40 cellular contexts compared by ENCODE assay signal in genomic region chr16:55322327-55322726, GRCh38. TPM values are rescaled to one million over a fixed set of nuclear protein-coding genes. Genes with fewer than 3 reads are reported as not detected.
"Had no signal": no experiment of that assay in that cellular context is flagged by ENCODE, and none has a peak within 500 bp of the region (broad histone marks: within the 10 kb centered on the region; RNA-seq: fewer than 3 reads in every experiment).

No MANE protein-coding gene starts in this region.

- H3K4me3 Mint-ChIP-seq: activated CD4-positive, alpha-beta memory T cell treated with anti-CD3 and anti-CD28 coated beads, Interleukin-2, amount 10 ng/mL, durations not matched to agents 7 days and 5 days; activated CD4-positive, alpha-beta T cell treated with anti-CD3 and anti-CD28 coated beads for 36 hours; activated CD4-positive, alpha-beta T cell treated with anti-CD3 and anti-CD28 coated beads, Interleukin-2, amount 10 ng/mL, durations not matched to agents 7 days and 5 days; activated CD8-positive, alpha-beta memory T cell treated with anti-CD3 and anti-CD28 coated beads, Interleukin-2, amount 10 ng/mL, durations not matched to agents 7 days and 5 days; activated CD8-positive, alpha-beta T cell treated with anti-CD3 and anti-CD28 coated beads, Interleukin-2, amount 10 ng/mL, durations not matched to agents 7 days and 5 days; activated naive CD4-positive, alpha-beta T cell treated with anti-CD3 and anti-CD28 coated beads, Interleukin-2, amount 10 ng/mL, durations not matched to agents 7 days and 5 days; activated naive CD4-positive, alpha-beta T cell treated with anti-CD3 and anti-CD28 coated beads, Interleukin-2, amount 50 U/mL, for 24 hours; activated naive CD8-positive, alpha-beta T cell; activated naive CD8-positive, alpha-beta T cell treated with anti-CD3 and anti-CD28 coated beads, Interleukin-2, amount 10 ng/mL, durations not matched to agents 7 days and 5 days; activated naive CD8-positive, alpha-beta T cell treated with anti-CD3 and anti-CD28 coated beads, Interleukin-2, amount 50 U/mL, for 24 hours; activated T-cell treated with anti-CD3 and anti-CD28 coated beads, Interleukin-2, amount 50 U/mL, for 24 hours; central memory CD8-positive, alpha-beta T cell; T-helper 1 cell treated with Interleukin-12 subunit alpha and Interleukin-12 subunit beta and Interleukin-4 antibody, amounts not matched to agents 30 μg/mL and 1 μg/mL, for 36 hours; T-helper 2 cell treated with Interferon-gamma antibody and Interleukin-4, amounts not matched to agents 5 μg/mL and 100 μg/mL, for 36 hours had no signal

- DNase-seq: activated CD4-positive, alpha-beta memory T cell treated with anti-CD3 and anti-CD28 coated beads, Interleukin-2, amount 10 ng/mL, durations not matched to agents 7 days and 5 days; activated CD4-positive, alpha-beta T cell treated with anti-CD3 and anti-CD28 coated beads for 1 hour; activated CD4-positive, alpha-beta T cell treated with anti-CD3 and anti-CD28 coated beads for 36 hours; activated CD4-positive, alpha-beta T cell treated with anti-CD3 and anti-CD28 coated beads for 48 hours; activated CD4-positive, alpha-beta T cell treated with anti-CD3 and anti-CD28 coated beads, Interleukin-2, amount 10 ng/mL, durations not matched to agents 7 days and 5 days; activated CD4-positive, alpha-beta T cell treated with anti-CD3 and anti-CD28 coated beads, Interleukin-2, amount 50 U/mL, for 48 hours; activated CD4-positive, CD25-positive, alpha-beta regulatory T cell; activated CD8-positive, alpha-beta memory T cell treated with anti-CD3 and anti-CD28 coated beads for 24 hours; activated CD8-positive, alpha-beta memory T cell treated with anti-CD3 and anti-CD28 coated beads, Interleukin-2, amount 10 ng/mL, durations not matched to agents 7 days and 5 days; activated CD8-positive, alpha-beta memory T cell treated with anti-CD3 and anti-CD28 coated beads, Interleukin-2, amount 50 U/mL, for 48 hours; activated CD8-positive, alpha-beta T cell treated with anti-CD3 and anti-CD28 coated beads, Interleukin-2, amount 10 ng/mL, durations not matched to agents 7 days and 5 days; activated effector memory CD4-positive, alpha-beta T cell treated with Interleukin-2 at 50 U/mL for 16 hours; activated gamma-delta T cell; activated naive CD4-positive, alpha-beta T cell treated with anti-CD3 and anti-CD28 coated beads, Interleukin-2, amount 10 ng/mL, durations not matched to agents 7 days and 5 days; activated naive CD4-positive, alpha-beta T cell treated with Interleukin-2 at 50 U/mL for 16 hours; activated naive CD8-positive, alpha-beta T cell treated with anti-CD3 and anti-CD28 coated beads, Interleukin-2, amount 10 ng/mL, durations not matched to agents 7 days and 5 days; activated naive CD8-positive, alpha-beta T cell treated with anti-CD3 and anti-CD28 coated beads, Interleukin-2, amount 50 U/mL, for 24 hours; activated T-cell treated with anti-CD3 and anti-CD28 coated beads, Interleukin-2, amount 50 U/mL, for 24 hours; activated T-cell treated with anti-CD3 and anti-CD28 coated beads, Interleukin-2, amount 50 U/mL, for 48 hours; amygdala; anterior cingulate cortex; caudate nucleus; cerebellar nuclear complex; T-helper 2 cell; T-helper 9 cell; WERI-Rb-1 had no signal

- H3K4me3 ChIP-seq: ascending aorta, cardiac muscle cell had no signal

- FAIRE-seq: bronchial epithelial cell, TTC549 had no signal

- H3K36me3 ChIP-seq: ascending aorta, cardiac muscle cell, WERI-Rb-1 had no signal

- H3K36me3 Mint-ChIP-seq: activated CD8-positive, alpha-beta memory T cell treated with anti-CD3 and anti-CD28 coated beads, Interleukin-2, amount 10 ng/mL, durations not matched to agents 7 days and 5 days; activated naive CD4-positive, alpha-beta T cell treated with anti-CD3 and anti-CD28 coated beads, Interleukin-2, amount 10 ng/mL, durations not matched to agents 7 days and 5 days; activated naive CD4-positive, alpha-beta T cell treated with anti-CD3 and anti-CD28 coated beads, Interleukin-2, amount 50 U/mL, for 24 hours; activated naive CD8-positive, alpha-beta T cell; activated naive CD8-positive, alpha-beta T cell treated with anti-CD3 and anti-CD28 coated beads, Interleukin-2, amount 10 ng/mL, durations not matched to agents 7 days and 5 days; brain; WTC11 had no signal

- H3K9me3 ChIP-seq: ascending aorta had no signal

- H3K27ac Mint-ChIP-seq: activated CD4-positive, alpha-beta memory T cell treated with anti-CD3 and anti-CD28 coated beads, Interleukin-2, amount 10 ng/mL, durations not matched to agents 7 days and 5 days; activated CD4-positive, alpha-beta T cell treated with anti-CD3 and anti-CD28 coated beads for 36 hours; activated CD4-positive, alpha-beta T cell treated with anti-CD3 and anti-CD28 coated beads, Interleukin-2, amount 10 ng/mL, durations not matched to agents 7 days and 5 days; activated CD8-positive, alpha-beta memory T cell treated with anti-CD3 and anti-CD28 coated beads, Interleukin-2, amount 10 ng/mL, durations not matched to agents 7 days and 5 days; activated CD8-positive, alpha-beta T cell treated with anti-CD3 and anti-CD28 coated beads, Interleukin-2, amount 10 ng/mL, durations not matched to agents 7 days and 5 days; activated naive CD4-positive, alpha-beta T cell treated with anti-CD3 and anti-CD28 coated beads, Interleukin-2, amount 10 ng/mL, durations not matched to agents 7 days and 5 days; activated naive CD4-positive, alpha-beta T cell treated with anti-CD3 and anti-CD28 coated beads, Interleukin-2, amount 50 U/mL, for 24 hours; activated naive CD8-positive, alpha-beta T cell; activated naive CD8-positive, alpha-beta T cell treated with anti-CD3 and anti-CD28 coated beads, Interleukin-2, amount 10 ng/mL, durations not matched to agents 7 days and 5 days; activated naive CD8-positive, alpha-beta T cell treated with anti-CD3 and anti-CD28 coated beads, Interleukin-2, amount 50 U/mL, for 24 hours; activated T-cell treated with anti-CD3 and anti-CD28 coated beads, Interleukin-2, amount 50 U/mL, for 24 hours; activated T-helper 2 cell treated with anti-CD3 and anti-CD28 coated beads, Interferon-gamma antibody, Interleukin-2, Interleukin-4, amounts not matched to agents 10 μg/mL and 5 μg/mL and 100 μg/mL, durations not matched to agents 14 hours and 24 hours and 36 hours; brain; T-helper 1 cell treated with Interleukin-12 subunit alpha and Interleukin-12 subunit beta and Interleukin-4 antibody, amounts not matched to agents 30 μg/mL and 1 μg/mL, for 36 hours; T-helper 2 cell treated with Interferon-gamma antibody and Interleukin-4, amounts not matched to agents 5 μg/mL and 100 μg/mL, for 36 hours; WTC11 had no signal

- H3K27ac ChIP-seq: ascending aorta, cardiac muscle cell, WERI-Rb-1 had no signal

- H3K4me1 Mint-ChIP-seq: activated CD4-positive, alpha-beta memory T cell treated with anti-CD3 and anti-CD28 coated beads, Interleukin-2, amount 10 ng/mL, durations not matched to agents 7 days and 5 days; activated CD4-positive, alpha-beta T cell treated with anti-CD3 and anti-CD28 coated beads for 36 hours; activated CD4-positive, alpha-beta T cell treated with anti-CD3 and anti-CD28 coated beads, Interleukin-2, amount 10 ng/mL, durations not matched to agents 7 days and 5 days; activated naive CD4-positive, alpha-beta T cell treated with anti-CD3 and anti-CD28 coated beads, Interleukin-2, amount 10 ng/mL, durations not matched to agents 7 days and 5 days; activated naive CD4-positive, alpha-beta T cell treated with anti-CD3 and anti-CD28 coated beads, Interleukin-2, amount 50 U/mL, for 24 hours; activated naive CD8-positive, alpha-beta T cell treated with anti-CD3 and anti-CD28 coated beads, Interleukin-2, amount 10 ng/mL, durations not matched to agents 7 days and 5 days; activated naive CD8-positive, alpha-beta T cell treated with anti-CD3 and anti-CD28 coated beads, Interleukin-2, amount 50 U/mL, for 24 hours; central memory CD8-positive, alpha-beta T cell had no signal

- H3K9me3 Mint-ChIP-seq: activated CD4-positive, alpha-beta memory T cell treated with anti-CD3 and anti-CD28 coated beads, Interleukin-2, amount 10 ng/mL, durations not matched to agents 7 days and 5 days; activated CD4-positive, alpha-beta T cell treated with anti-CD3 and anti-CD28 coated beads, Interleukin-2, amount 10 ng/mL, durations not matched to agents 7 days and 5 days; activated naive CD4-positive, alpha-beta T cell treated with anti-CD3 and anti-CD28 coated beads, Interleukin-2, amount 10 ng/mL, durations not matched to agents 7 days and 5 days; activated naive CD4-positive, alpha-beta T cell treated with anti-CD3 and anti-CD28 coated beads, Interleukin-2, amount 50 U/mL, for 24 hours; activated naive CD8-positive, alpha-beta T cell treated with anti-CD3 and anti-CD28 coated beads, Interleukin-2, amount 10 ng/mL, durations not matched to agents 7 days and 5 days; activated naive CD8-positive, alpha-beta T cell treated with anti-CD3 and anti-CD28 coated beads, Interleukin-2, amount 50 U/mL, for 24 hours; activated T-cell treated with anti-CD3 and anti-CD28 coated beads, Interleukin-2, amount 50 U/mL, for 24 hours; activated T-helper 2 cell treated with anti-CD3 and anti-CD28 coated beads, Interferon-gamma antibody, Interleukin-2, Interleukin-4, amounts not matched to agents 10 μg/mL and 5 μg/mL and 100 μg/mL, durations not matched to agents 14 hours and 24 hours and 36 hours; central memory CD8-positive, alpha-beta T cell; T-helper 1 cell treated with Interleukin-12 subunit alpha and Interleukin-12 subunit beta and Interleukin-4 antibody, amounts not matched to agents 30 μg/mL and 1 μg/mL, for 36 hours; T-helper 2 cell treated with Interferon-gamma antibody and Interleukin-4, amounts not matched to agents 5 μg/mL and 100 μg/mL, for 36 hours; WTC11 had no signal

- ATAC-seq: activated CD4-positive, alpha-beta T cell treated with anti-CD3 and anti-CD28 coated beads for 36 hours; activated CD4-positive, CD25-positive, alpha-beta regulatory T cell treated with anti-CD3 and anti-CD28 coated beads, Interleukin-2, amount 50 U/mL, for 24 hours; activated CD8-positive, alpha-beta memory T cell treated with anti-CD3 and anti-CD28 coated beads, Interleukin-2, amount 10 ng/mL, durations not matched to agents 7 days and 5 days; activated CD8-positive, alpha-beta T cell treated with anti-CD3 and anti-CD28 coated beads, Interleukin-2, amount 10 ng/mL, durations not matched to agents 7 days and 5 days; activated naive CD8-positive, alpha-beta T cell treated with anti-CD3 and anti-CD28 coated beads, Interleukin-2, amount 50 U/mL, for 24 hours; WTC11 had no signal

RNA-seq across cellular contexts. Expression of gene IRX6, which starts 1.7 kb away (rescaled TPM):
- total RNA-seq: activated CD4-positive, alpha-beta memory T cell treated with anti-CD3 and anti-CD28 coated beads, Interleukin-2, amount 10 ng/mL, durations not matched to agents 7 days and 5 days; activated CD4-positive, alpha-beta T cell treated with anti-CD3 and anti-CD28 coated beads for 36 hours; activated CD4-positive, alpha-beta T cell treated with anti-CD3 and anti-CD28 coated beads, Interleukin-2, amount 10 ng/mL, durations not matched to agents 7 days and 5 days; activated CD8-positive, alpha-beta memory T cell treated with anti-CD3 and anti-CD28 coated beads, Interleukin-2, amount 10 ng/mL, durations not matched to agents 7 days and 5 days; activated CD8-positive, alpha-beta T cell treated with anti-CD3 and anti-CD28 coated beads, Interleukin-2, amount 10 ng/mL, durations not matched to agents 7 days and 5 days; activated naive CD8-positive, alpha-beta T cell treated with anti-CD3 and anti-CD28 coated beads, Interleukin-2, amount 10 ng/mL, durations not matched to agents 7 days and 5 days; activated T-helper 2 cell treated with anti-CD3 and anti-CD28 coated beads, Interferon-gamma antibody, Interleukin-2, Interleukin-4, amounts not matched to agents 10 μg/mL and 5 μg/mL and 100 μg/mL, durations not matched to agents 14 hours and 24 hours and 36 hours; bronchial epithelial cell; chondrocyte had no signal
